7 cellular contexts compared by ENCODE assay signal in the genomic region with DNA sequence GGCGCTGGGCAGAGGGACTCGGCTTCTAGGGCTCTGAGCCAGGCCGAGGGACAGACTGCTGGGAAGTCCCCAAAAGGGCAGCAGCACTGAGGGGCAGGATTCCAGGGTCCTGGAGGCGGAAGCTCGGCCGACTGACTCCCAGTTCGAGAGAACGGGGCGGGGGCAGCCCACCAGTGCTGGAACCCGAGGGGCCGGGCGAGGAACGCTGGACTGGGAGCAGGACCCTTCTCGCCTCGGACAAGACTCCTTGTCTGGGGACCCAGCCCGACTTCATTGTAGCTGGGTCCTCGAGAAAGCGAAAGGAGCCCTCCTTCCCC. TPM values are rescaled to one million over a fixed set of nuclear protein-coding genes. Genes with fewer than 3 reads are reported as not detected.
A peak's percentile ranks its signal among the peaks of the same experiment; 100 is the strongest.
DNase-seq lines count a peak whose midpoint lies in the region; ATAC-seq, FAIRE-seq and TF ChIP-seq lines count a peak whose summit lies in the region.

No MANE protein-coding gene starts in this region.

- H2AFZ ChIP-seq in GM23338 = peak overlapping the region; percentile 97

- H3K9me3 Mint-ChIP-seq in GM23338 (no peaks in the 10 kb centered on the region; the same call in 2 of the 3 replicates), glutamatergic neuron (ENCODE audit: unreplicated experiment) (peaks cover 6% of the 10 kb centered on the region)

- no peaks in the 10 kb centered on the region for H3K9me2 ChIP-seq in GM23338 (ENCODE audit: insufficient read depth)

- H3K27ac ChIP-seq in GM23338 (ENCODE audit: low read depth) (0 out of 2 replicates have a peak overlapping the region, but pooled peaks have one; percentile 19), VCaP (peak overlapping the region; percentile 91), spleen (peak overlapping the region; percentile 94 to 99 (median 96))

- H3K27ac Mint-ChIP-seq in GM23338 = no peak overlapping the region
- peak overlapping the region; percentile 64 for H3K27ac Mint-ChIP-seq in glutamatergic neuron (ENCODE audit: unreplicated experiment)

- no peak for TF ChIP-seq CTCF in GM23338 (conservative IDR thresholded peaks at IDR 0.05; ENCODE audit: low read depth in 2 of 2)
- TF ChIP-seq CTCF in VCaP (conservative IDR thresholded peaks at IDR 0.05) = no peak
- TF ChIP-seq CTCF in glutamatergic neuron (IDR thresholded peaks at IDR 0.05; ENCODE audit: partially characterized antibody, unreplicated experiment) = no peak
- TF ChIP-seq CTCF in spleen (IDR thresholded peaks at IDR 0.05 in 8 of 11, conservative IDR thresholded peaks at IDR 0.05 in 3 of 11) = no peak

- no peak for DNase-seq in GM23338 (ENCODE audit: low spot score)
- DNase-seq in glutamatergic neuron = no peak
- no peak for DNase-seq in spleen
- no peak for DNase-seq in NCI-H345 (lab: John Stamatoyannopoulos, UW)
- no peak for DNase-seq in urothelium cell line (ENCODE audit: low spot score)
- DNase-seq in islet precursor cell = no peak

- H3K4me1 ChIP-seq in GM23338 (ENCODE audit: insufficient read depth) (peaks cover 15% of the 10 kb centered on the region), spleen (peaks cover 14 to 53% (median 32%) of the 10 kb centered on the region in 6 donors)

- peaks cover 26% of the 10 kb centered on the region for H3K4me1 Mint-ChIP-seq in GM23338
- H3K4me1 Mint-ChIP-seq in glutamatergic neuron (ENCODE audit: low read depth, unreplicated experiment) = peaks cover 16% of the 10 kb centered on the region

- H3K27me3 ChIP-seq in GM23338 (ENCODE audit: insufficient read depth) = 0 out of 2 replicates have a peak, but pooled peaks cover 8% of the 10 kb centered on the region
- no peaks in the 10 kb centered on the region for H3K27me3 ChIP-seq in spleen (replicated peaks in 1 of 7)

- FAIRE-seq in urothelium cell line (lab: Jason Lieb, UNC) = no peak

- no peaks in the 10 kb centered on the region for H4K20me1 ChIP-seq in GM23338 (replicated peaks; ENCODE audit: insufficient read depth)

- H3K4me2 ChIP-seq in GM23338 = peak overlapping the region; percentile 97

- H3K4me3 ChIP-seq in GM23338 (peak overlapping the region; percentile 87), spleen (peak overlapping the region; percentile 70 to 98 (median 84))

- TF ChIP-seq POLR2A in spleen (IDR thresholded peaks at IDR 0.05) = no peak

- H3K27me3 Mint-ChIP-seq in GM23338 (ENCODE audit: insufficient read depth, low read depth, poor library complexity) (peaks cover 32% of the 10 kb centered on the region), glutamatergic neuron (ENCODE audit: unreplicated experiment) (peaks cover 5% of the 10 kb centered on the region)

- WGBS in spleen, 5 donors = 0 to 1% (median 0%) methylated on average over 14 to 18 of the region's 18 CpGs

- H3K4me3 Mint-ChIP-seq in GM23338 (peak overlapping the region; percentile 84), glutamatergic neuron (ENCODE audit: unreplicated experiment) (peak overlapping the region; percentile 86)

- intact Hi-C loops in spleen (cut with DNase I; ENCODE audit: low total_unique reads) = loop anchor here (5.0 to 10.0 kb wide), 2 partner anchors 77 to 80 kb away; no protein-coding TSS in a partner anchor

- no peaks in the 10 kb centered on the region for H3K9me3 ChIP-seq in spleen

- ATAC-seq in GM23338 = no peak

- H3K36me3 ChIP-seq in GM23338 (ENCODE audit: insufficient read depth) (no peaks in the 10 kb centered on the region), spleen (peaks cover 0 to 32% (median 16%) of the 10 kb centered on the region in 6 donors)

- peaks cover 11% of the 10 kb centered on the region; the same call in 1 of the 2 replicates for H3F3A ChIP-seq in GM23338 (replicated peaks; ENCODE audit: low read depth)

- H3K36me3 Mint-ChIP-seq in GM23338 (ENCODE audit: low read depth) (no peaks in the 10 kb centered on the region), glutamatergic neuron (ENCODE audit: unreplicated experiment) (no peaks in the 10 kb centered on the region)

- H3K79me2 ChIP-seq in GM23338 (replicated peaks; ENCODE audit: insufficient read depth) = no peaks in the 10 kb centered on the region

TF ChIP-seq in GM23338, 12 proteins besides CTCF, POLR2A, EP300 and RAD21:
- TF ChIP-seq, protein P1, sequence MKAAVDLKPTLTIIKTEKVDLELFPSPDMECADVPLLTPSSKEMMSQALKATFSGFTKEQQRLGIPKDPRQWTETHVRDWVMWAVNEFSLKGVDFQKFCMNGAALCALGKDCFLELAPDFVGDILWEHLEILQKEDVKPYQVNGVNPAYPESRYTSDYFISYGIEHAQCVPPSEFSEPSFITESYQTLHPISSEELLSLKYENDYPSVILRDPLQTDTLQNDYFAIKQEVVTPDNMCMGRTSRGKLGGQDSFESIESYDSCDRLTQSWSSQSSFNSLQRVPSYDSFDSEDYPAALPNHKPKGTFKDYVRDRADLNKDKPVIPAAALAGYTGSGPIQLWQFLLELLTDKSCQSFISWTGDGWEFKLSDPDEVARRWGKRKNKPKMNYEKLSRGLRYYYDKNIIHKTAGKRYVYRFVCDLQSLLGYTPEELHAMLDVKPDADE (IDR thresholded peaks at IDR 0.05) = no peak
- no peak for TF ChIP-seq NANOG (IDR thresholded peaks at IDR 0.05; ENCODE audit: borderline replicate concordance)
- TF ChIP-seq ZNF114 (CRISPR knock-in tag; IDR thresholded peaks at IDR 0.05) = no peak
- no peak for TF ChIP-seq JUNB (IDR thresholded peaks at IDR 0.05; ENCODE audit: unreplicated experiment)
- no peak for TF ChIP-seq POLR2AphosphoS5 (IDR thresholded peaks at IDR 0.05; ENCODE audit: low read depth)

RNA-seq across cellular contexts. Expression of a gene that starts 0.2 kb away (rescaled TPM):
- total RNA-seq in GM23338 (2014; rRNA removed; shearing (Covaris generic)) = 3.3 and 4.4 TPM in 2 replicates
- polyA plus RNA-seq in GM23338 (2016; fragmentation: Nextera tagmentation; extraction: Ambion mirVana) (8.7 and 10.1 TPM in 2 replicates), spleen (10 to 100 TPM; 21.3 to 79.8 (median 45.2) TPM)
- total RNA-seq in glutamatergic neuron (ENCODE audit: unreplicated experiment) (61.4 TPM), spleen (10 to 100 TPM; 36.6 to 78.0 (median 51.0) TPM)

RNA-seq across cellular contexts. Expression of a gene that starts 9.6 kb away (rescaled TPM):
- 2.1 TPM in 1 of 2 replicates, not detected in the other for total RNA-seq in GM23338 (2014; rRNA removed; shearing (Covaris generic))
- 1.1 and 1.3 TPM in 2 replicates for polyA plus RNA-seq in GM23338 (2016; fragmentation: Nextera tagmentation; extraction: Ambion mirVana)
- total RNA-seq in glutamatergic neuron (ENCODE audit: unreplicated experiment) = 0.44 TPM
- total RNA-seq in spleen = 1 to 10 TPM; 1.1 to 2.1 (median 1.6) TPM
- 1 to 10 TPM; 2.4 to 5.8 (median 3.2) TPM for polyA plus RNA-seq in spleen

RNA-seq across cellular contexts. Expression of a gene that starts 10.0 kb away (rescaled TPM):
- total RNA-seq in GM23338 (2014; rRNA removed; shearing (Covaris generic)) = 56.4 and 61.4 TPM in 2 replicates
- polyA plus RNA-seq in GM23338 (2016; fragmentation: Nextera tagmentation; extraction: Ambion mirVana) (13.5 and 16.8 TPM in 2 replicates), spleen (10 to 100 TPM; 11.9 to 41.4 (median 12.0) TPM)
- total RNA-seq in glutamatergic neuron (ENCODE audit: unreplicated experiment) (5.6 TPM), spleen (100 to 1,000 TPM in 2 of 7 donors, 10 to 100 TPM in 5; 47.5 to 141 (median 79.7) TPM)

RNA-seq across cellular contexts. Expression of a gene that starts 20.1 kb away (rescaled TPM):
- total RNA-seq in GM23338 (2014; rRNA removed; shearing (Covaris generic)) = 77.9 and 85.3 TPM in 2 replicates
- polyA plus RNA-seq in GM23338 (2016; fragmentation: Nextera tagmentation; extraction: Ambion mirVana) (226 and 242 TPM in 2 replicates), spleen (10 to 100 TPM; 73.6 to 89.1 (median 87.9) TPM)
- total RNA-seq in glutamatergic neuron (ENCODE audit: unreplicated experiment) (69.6 TPM), spleen (10 to 100 TPM; 34.8 to 62.3 (median 47.8) TPM)

RNA-seq across cellular contexts. Expression of a gene that starts 36.8 kb away (rescaled TPM):
- total RNA-seq in GM23338 (2014; rRNA removed; shearing (Covaris generic)) = 8.9 and 12.1 TPM in 2 replicates
- polyA plus RNA-seq in GM23338 (2016; fragmentation: Nextera tagmentation; extraction: Ambion mirVana) (19.6 and 25.5 TPM in 2 replicates), spleen (10 to 100 TPM; 13.8 to 23.4 (median 15.4) TPM)
- total RNA-seq in glutamatergic neuron (ENCODE audit: unreplicated experiment) (62.1 TPM), spleen (10 to 100 TPM in 2 of 7 donors, 1 to 10 TPM in 5; 3.1 to 16.0 (median 8.8) TPM)

Comparison
In these comparisons a context has a peak if more than half of its experiments do, and no peak if none do; other contexts are left out.
1. H3K27ac ChIP-seq: peak in every context shown above with its lines; median percentile 96 in spleen; 91 in VCaP; 19 in GM23338.